1 cellular context compared by ENCODE assay signal in genomic region chr13:33676700-33677048, GRCh38.
A peak's percentile ranks its signal among the peaks of the same experiment; 100 is the strongest.
TF ChIP-seq lines count a peak whose summit lies in the region.

No MANE protein-coding gene starts in this region.

TF ChIP-seq in HepG2, 621 proteins besides CTCF, POLR2A, EP300 and RAD21 (continued from another document and continues in another):
- TF ChIP-seq AFF4 (CRISPR knock-in tag; IDR thresholded peaks at IDR 0.05), result no peak
- no peak for TF ChIP-seq THAP11 (CRISPR knock-in tag; IDR thresholded peaks at IDR 0.05)
- no peak for TF ChIP-seq MED8 (CRISPR knock-in tag; IDR thresholded peaks at IDR 0.05; ENCODE audit: insufficient replicate concordance)
- no peak for TF ChIP-seq KAT2B (IDR thresholded peaks at IDR 0.05; ENCODE audit: borderline replicate concordance, low read depth, low read length)
- no peak for TF ChIP-seq FLYWCH1 (CRISPR knock-in tag; IDR thresholded peaks at IDR 0.05)
- TF ChIP-seq, protein P1, sequence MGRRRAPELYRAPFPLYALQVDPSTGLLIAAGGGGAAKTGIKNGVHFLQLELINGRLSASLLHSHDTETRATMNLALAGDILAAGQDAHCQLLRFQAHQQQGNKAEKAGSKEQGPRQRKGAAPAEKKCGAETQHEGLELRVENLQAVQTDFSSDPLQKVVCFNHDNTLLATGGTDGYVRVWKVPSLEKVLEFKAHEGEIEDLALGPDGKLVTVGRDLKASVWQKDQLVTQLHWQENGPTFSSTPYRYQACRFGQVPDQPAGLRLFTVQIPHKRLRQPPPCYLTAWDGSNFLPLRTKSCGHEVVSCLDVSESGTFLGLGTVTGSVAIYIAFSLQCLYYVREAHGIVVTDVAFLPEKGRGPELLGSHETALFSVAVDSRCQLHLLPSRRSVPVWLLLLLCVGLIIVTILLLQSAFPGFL (CRISPR knock-in tag; IDR thresholded peaks at IDR 0.05), result no peak
- TF ChIP-seq, protein P2, sequence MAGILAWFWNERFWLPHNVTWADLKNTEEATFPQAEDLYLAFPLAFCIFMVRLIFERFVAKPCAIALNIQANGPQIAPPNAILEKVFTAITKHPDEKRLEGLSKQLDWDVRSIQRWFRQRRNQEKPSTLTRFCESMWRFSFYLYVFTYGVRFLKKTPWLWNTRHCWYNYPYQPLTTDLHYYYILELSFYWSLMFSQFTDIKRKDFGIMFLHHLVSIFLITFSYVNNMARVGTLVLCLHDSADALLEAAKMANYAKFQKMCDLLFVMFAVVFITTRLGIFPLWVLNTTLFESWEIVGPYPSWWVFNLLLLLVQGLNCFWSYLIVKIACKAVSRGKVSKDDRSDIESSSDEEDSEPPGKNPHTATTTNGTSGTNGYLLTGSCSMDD (CRISPR knock-in tag; IDR thresholded peaks at IDR 0.05), result no peak
- peak; percentile 72; the same call in 1 of the 2 replicates for TF ChIP-seq ZSCAN9 (CRISPR knock-in tag; IDR thresholded peaks at IDR 0.05; ENCODE audit: borderline replicate concordance)
- TF ChIP-seq ONECUT2 (CRISPR knock-in tag; IDR thresholded peaks at IDR 0.05), result no peak
- TF ChIP-seq MIXL1 (CRISPR knock-in tag; IDR thresholded peaks at IDR 0.05), result no peak
- 0 out of 2 replicates have a peak, but pooled peaks have one; percentile 11 for TF ChIP-seq RXRB (CRISPR knock-in tag; IDR thresholded peaks at IDR 0.05; ENCODE audit: borderline replicate concordance)
- TF ChIP-seq FOSL2 (CRISPR knock-in tag; IDR thresholded peaks at IDR 0.05), result peak; percentile 29; the same call in 1 of the 2 replicates
- TF ChIP-seq ZNF362 (CRISPR knock-in tag; IDR thresholded peaks at IDR 0.05; ENCODE audit: borderline replicate concordance), result no peak
- no peak for TF ChIP-seq RBAK (CRISPR knock-in tag; IDR thresholded peaks at IDR 0.05)
- TF ChIP-seq MNT (IDR thresholded peaks at IDR 0.05), result peak; percentile 72
- TF ChIP-seq, protein P3, sequence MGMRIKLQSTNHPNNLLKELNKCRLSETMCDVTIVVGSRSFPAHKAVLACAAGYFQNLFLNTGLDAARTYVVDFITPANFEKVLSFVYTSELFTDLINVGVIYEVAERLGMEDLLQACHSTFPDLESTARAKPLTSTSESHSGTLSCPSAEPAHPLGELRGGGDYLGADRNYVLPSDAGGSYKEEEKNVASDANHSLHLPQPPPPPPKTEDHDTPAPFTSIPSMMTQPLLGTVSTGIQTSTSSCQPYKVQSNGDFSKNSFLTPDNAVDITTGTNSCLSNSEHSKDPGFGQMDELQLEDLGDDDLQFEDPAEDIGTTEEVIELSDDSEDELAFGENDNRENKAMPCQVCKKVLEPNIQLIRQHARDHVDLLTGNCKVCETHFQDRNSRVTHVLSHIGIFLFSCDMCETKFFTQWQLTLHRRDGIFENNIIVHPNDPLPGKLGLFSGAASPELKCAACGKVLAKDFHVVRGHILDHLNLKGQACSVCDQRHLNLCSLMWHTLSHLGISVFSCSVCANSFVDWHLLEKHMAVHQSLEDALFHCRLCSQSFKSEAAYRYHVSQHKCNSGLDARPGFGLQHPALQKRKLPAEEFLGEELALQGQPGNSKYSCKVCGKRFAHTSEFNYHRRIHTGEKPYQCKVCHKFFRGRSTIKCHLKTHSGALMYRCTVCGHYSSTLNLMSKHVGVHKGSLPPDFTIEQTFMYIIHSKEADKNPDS (CRISPR knock-in tag; IDR thresholded peaks at IDR 0.05), result no peak
- TF ChIP-seq PRDM10 (CRISPR knock-in tag; IDR thresholded peaks at IDR 0.05; ENCODE audit: low read depth), result no peak
- no peak for TF ChIP-seq MTA1 (CRISPR knock-in tag; IDR thresholded peaks at IDR 0.05; ENCODE audit: borderline replicate concordance)
- no peak for TF ChIP-seq CREBL2 (CRISPR knock-in tag; IDR thresholded peaks at IDR 0.05; ENCODE audit: borderline replicate concordance)
- TF ChIP-seq ZFP1 (CRISPR knock-in tag; IDR thresholded peaks at IDR 0.05), result no peak
- TF ChIP-seq ZNF781 (CRISPR knock-in tag; IDR thresholded peaks at IDR 0.05; ENCODE audit: borderline replicate concordance, not compliant biosample characterization), result no peak
- TF ChIP-seq KMT2B (CRISPR knock-in tag; IDR thresholded peaks at IDR 0.05), result 0 out of 2 replicates have a peak, but pooled peaks have one; percentile 7
- TF ChIP-seq, protein P4, sequence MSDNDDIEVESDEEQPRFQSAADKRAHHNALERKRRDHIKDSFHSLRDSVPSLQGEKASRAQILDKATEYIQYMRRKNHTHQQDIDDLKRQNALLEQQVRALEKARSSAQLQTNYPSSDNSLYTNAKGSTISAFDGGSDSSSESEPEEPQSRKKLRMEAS (IDR thresholded peaks at IDR 0.05), result peak; percentile 90
- TF ChIP-seq ZSCAN20 (CRISPR knock-in tag; IDR thresholded peaks at IDR 0.05; ENCODE audit: borderline replicate concordance), result no peak
- TF ChIP-seq NFYB (CRISPR knock-in tag; IDR thresholded peaks at IDR 0.05), result 0 out of 2 replicates have a peak, but pooled peaks have one; percentile 15
- no peak for TF ChIP-seq ZNF570 (CRISPR knock-in tag; IDR thresholded peaks at IDR 0.05; ENCODE audit: borderline replicate concordance)
- TF ChIP-seq GMEB1 (CRISPR knock-in tag; IDR thresholded peaks at IDR 0.05; ENCODE audit: borderline replicate concordance), result no peak
- no peak for TF ChIP-seq SMARCC2 (IDR thresholded peaks at IDR 0.05)
- TF ChIP-seq DZIP1 (CRISPR knock-in tag; IDR thresholded peaks at IDR 0.05), result no peak
